In the genomic region with DNA sequence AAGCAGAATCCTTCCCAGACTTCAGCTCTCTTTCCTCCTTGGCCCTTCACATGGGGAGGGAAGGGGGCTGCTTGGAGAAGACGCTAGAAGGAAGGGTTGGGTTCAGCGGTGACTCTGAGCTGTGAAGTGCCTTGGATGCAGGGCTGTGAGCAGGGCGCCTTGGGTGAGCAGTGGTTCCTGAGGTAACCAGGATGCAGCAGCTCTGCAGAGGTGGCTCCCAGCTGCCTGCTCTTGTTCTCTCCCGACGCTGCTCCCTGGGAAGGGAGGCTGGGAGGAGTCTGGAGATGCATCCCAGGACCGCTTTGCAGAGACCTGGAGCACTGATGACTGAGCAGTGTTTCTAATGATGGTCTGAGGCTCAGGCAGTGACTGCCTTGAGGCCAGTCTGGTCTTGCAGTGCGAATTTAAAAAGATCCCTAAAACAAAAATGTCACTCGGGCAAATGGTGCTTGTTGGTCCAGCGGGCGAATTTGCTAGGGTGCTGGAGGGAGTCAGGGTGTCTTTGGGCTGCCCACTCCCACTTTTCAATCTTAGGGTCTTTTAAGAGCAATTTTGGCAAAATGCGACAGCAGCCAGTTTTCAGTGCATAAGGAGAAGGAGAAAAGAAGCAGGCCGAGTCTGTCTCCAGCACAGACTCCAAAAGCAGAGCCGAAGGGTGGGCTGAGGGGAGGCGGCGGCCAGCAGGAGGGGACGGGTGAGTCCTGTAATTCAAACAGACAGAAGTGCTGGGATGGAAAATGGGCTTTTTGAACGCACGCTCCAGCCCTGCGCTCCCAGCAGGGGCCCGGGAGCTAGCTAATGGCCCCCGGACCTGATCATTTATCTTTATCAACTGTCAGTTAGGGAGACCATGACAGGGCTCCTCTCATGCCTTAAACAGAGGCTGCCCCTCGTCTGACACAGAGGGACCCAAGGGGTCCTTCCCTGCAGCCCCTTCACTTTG, we compare ENCODE assay signal across 24 cellular contexts.
"Had no signal": no experiment of that assay in that cellular context is flagged by ENCODE, and none has a peak within 500 bp of the region (broad histone marks: within the 10 kb centered on the region; RNA-seq: fewer than 3 reads in every experiment).

No MANE protein-coding gene starts in this region.

- H3K4me3 Mint-ChIP-seq: activated CD4-positive, alpha-beta T cell treated with anti-CD3 and anti-CD28 coated beads, Interleukin-2, amount 10 ng/mL, durations not matched to agents 7 days and 5 days; activated CD8-positive, alpha-beta T cell treated with anti-CD3 and anti-CD28 coated beads, Interleukin-2, amount 10 ng/mL, durations not matched to agents 7 days and 5 days; brain; effector memory CD8-positive, alpha-beta T cell; immature natural killer cell; nephron progenitor cell; stimulated activated naive B cell treated with anti-CD40 and anti-IgM and Interleukin-4, amounts not matched to agents 10 μg/mL and 1 μg/mL and 100 μg/mL, for 72 hours had no signal

- H2AFZ ChIP-seq: hepatocyte had no signal

- H3K27me3 Mint-ChIP-seq: stimulated activated naive B cell treated with anti-CD40 and anti-IgM and Interleukin-4, amounts not matched to agents 10 μg/mL and 1 μg/mL and 100 μg/mL, for 72 hours had no signal

- H3K4me2 ChIP-seq: hepatocyte had no signal

- H3K27ac Mint-ChIP-seq: activated CD4-positive, alpha-beta T cell treated with anti-CD3 and anti-CD28 coated beads, Interleukin-2, amount 10 ng/mL, durations not matched to agents 7 days and 5 days; effector memory CD8-positive, alpha-beta T cell; immature natural killer cell; nephron progenitor cell; progenitor cell of endocrine pancreas; stimulated activated naive B cell treated with anti-CD40 and anti-IgM and Interleukin-4, amounts not matched to agents 10 μg/mL and 1 μg/mL and 100 μg/mL, for 72 hours had no signal

- H3K27ac ChIP-seq: dorsolateral prefrontal cortex, esophagus muscularis mucosa, hepatocyte, testis, upper lobe of left lung, WERI-Rb-1 had no signal

- H3K4me1 ChIP-seq: esophagus muscularis mucosa, testis, upper lobe of left lung had no signal

- H3K36me3 ChIP-seq: esophagus muscularis mucosa, upper lobe of left lung, WERI-Rb-1 had no signal

- H3K9me3 Mint-ChIP-seq: activated CD4-positive, alpha-beta T cell treated with anti-CD3 and anti-CD28 coated beads, Interleukin-2, amount 10 ng/mL, durations not matched to agents 7 days and 5 days; brain; effector memory CD8-positive, alpha-beta T cell; nephron progenitor cell; stimulated activated naive B cell treated with anti-CD40 and anti-IgM and Interleukin-4, amounts not matched to agents 10 μg/mL and 1 μg/mL and 100 μg/mL, for 72 hours had no signal

- DNase-seq: activated CD4-positive, alpha-beta T cell treated with anti-CD3 and anti-CD28 coated beads, Interleukin-2, amount 10 ng/mL, durations not matched to agents 7 days and 5 days; activated CD4-positive, CD25-positive, alpha-beta regulatory T cell treated with anti-CD3 and anti-CD28 coated beads, Interleukin-2, amount 50 U/mL, for 72 hours; activated gamma-delta T cell; activated naive CD4-positive, alpha-beta T cell treated with anti-CD3 and anti-CD28 coated beads, Interleukin-2, amount 50 U/mL, for 16 hours; dorsolateral prefrontal cortex; effector memory CD8-positive, alpha-beta T cell; glutamatergic neuron; immature natural killer cell; left ventricle myocardium superior; mammary epithelial cell; nephron progenitor cell; occipital lobe; stimulated activated CD4-positive, alpha-beta T cell treated with anti-CD3 and anti-CD28 coated beads, Interleukin-2, amount 100 ng/mL, for 48 hours; stimulated activated CD8-positive, alpha-beta memory T cell treated with anti-CD3 and anti-CD28 coated beads, Interleukin-4, amount 100 ng/mL, for 48 hours; stimulated activated naive B cell treated with anti-CD40 and anti-IgM and Interleukin-4, amounts not matched to agents 10 μg/mL and 1 μg/mL and 100 μg/mL, for 72 hours; T-helper 1 cell; testis; upper lobe of left lung; WERI-Rb-1 had no signal

- H3K9me3 ChIP-seq: testis had no signal

- H3K4me3 ChIP-seq: dorsolateral prefrontal cortex, esophagus muscularis mucosa, hepatocyte, testis, upper lobe of left lung had no signal

- H3K36me3 Mint-ChIP-seq: brain; immature natural killer cell; stimulated activated naive B cell treated with anti-CD40 and anti-IgM and Interleukin-4, amounts not matched to agents 10 μg/mL and 1 μg/mL and 100 μg/mL, for 72 hours had no signal

- H3K27me3 ChIP-seq: hepatocyte, testis, upper lobe of left lung had no signal

- H3K4me1 Mint-ChIP-seq: brain; immature natural killer cell; stimulated activated naive B cell treated with anti-CD40 and anti-IgM and Interleukin-4, amounts not matched to agents 10 μg/mL and 1 μg/mL and 100 μg/mL, for 72 hours had no signal
